7 cellular contexts compared by ENCODE assay signal in the genomic region with DNA sequence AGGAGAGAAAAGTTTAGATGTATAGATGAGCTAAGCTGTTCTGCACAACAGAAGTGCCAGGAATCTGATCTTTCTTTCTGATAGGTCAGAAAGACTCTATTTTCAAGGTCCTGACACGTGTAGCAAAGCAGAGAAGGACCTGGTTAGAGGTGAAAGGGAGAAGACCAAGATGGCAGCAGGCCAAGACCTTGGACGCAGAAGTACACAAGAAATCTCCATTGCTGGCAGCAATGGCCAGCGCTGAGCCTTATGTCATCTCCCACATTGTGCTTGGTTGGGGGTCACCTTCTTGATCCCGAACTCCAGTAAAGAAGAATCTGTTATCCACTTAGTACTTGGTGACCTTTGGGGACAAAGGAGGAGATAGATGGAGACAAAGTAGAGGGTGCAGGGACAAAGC.
"Had no signal": no experiment of that assay in that cellular context is flagged by ENCODE, and none has a peak within 500 bp of the region (broad histone marks: within the 10 kb centered on the region; RNA-seq: fewer than 3 reads in every experiment).

No MANE protein-coding gene starts in this region.

- ATAC-seq: GM23338, HCT116 had no signal

- H3K36me3 ChIP-seq: HAP-1 had no signal

- H3K4me1 ChIP-seq: HAP-1 had no signal

- DNase-seq: H7, HFFc6, IMR-90, KBM-7 had no signal

- H3K9me3 ChIP-seq: HAP-1 had no signal

- H3K4me3 ChIP-seq: GM23338, HAP-1 had no signal
